In the genomic region with DNA sequence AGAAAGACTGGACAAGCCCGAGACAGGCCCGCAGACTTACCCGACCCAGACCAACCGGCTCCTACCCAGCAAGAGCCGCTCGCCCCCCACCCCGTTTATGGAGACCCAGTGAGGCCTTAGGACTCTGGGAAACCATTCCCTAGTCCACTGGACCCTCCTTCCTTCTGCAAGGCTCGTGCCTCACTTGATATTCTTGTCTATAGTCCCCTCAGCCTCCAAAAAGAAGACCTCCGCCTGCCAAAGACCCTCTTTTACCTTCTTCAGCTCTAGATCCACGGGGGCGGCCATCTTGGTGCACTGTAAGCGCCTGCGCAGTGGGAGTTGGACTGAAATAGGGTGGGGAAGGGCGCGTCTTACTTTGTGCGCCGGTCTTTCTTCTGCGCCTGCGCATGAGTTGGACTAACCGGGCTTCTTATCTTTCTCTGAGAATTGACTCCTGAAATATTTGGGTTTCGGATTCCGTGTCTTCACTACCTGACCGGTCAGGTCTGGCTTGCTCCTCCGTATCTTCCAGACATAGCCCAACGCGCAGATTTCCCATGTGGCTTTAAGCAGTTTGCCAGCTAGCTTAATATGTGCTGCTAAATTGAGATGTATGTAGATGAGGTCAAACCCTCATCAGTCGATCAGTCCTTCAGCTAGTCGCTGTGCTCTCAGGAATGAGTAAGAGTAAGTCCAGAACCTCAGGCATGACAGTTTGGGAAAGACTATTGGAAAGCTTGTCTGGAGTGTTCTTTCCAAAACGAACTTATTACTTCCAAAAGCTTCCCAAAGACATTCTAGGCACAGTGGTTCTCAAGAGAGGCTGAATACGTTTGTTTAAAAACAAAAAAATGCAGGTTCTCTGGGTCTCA, we compare ENCODE assay signal across 8 cellular contexts. TPM values are rescaled to one million over a fixed set of nuclear protein-coding genes. Genes with fewer than 3 reads are reported as not detected.
DNase-seq lines count a peak whose midpoint lies in the region; ATAC-seq and TF ChIP-seq lines count a peak whose summit lies in the region.

A gene with protein sequence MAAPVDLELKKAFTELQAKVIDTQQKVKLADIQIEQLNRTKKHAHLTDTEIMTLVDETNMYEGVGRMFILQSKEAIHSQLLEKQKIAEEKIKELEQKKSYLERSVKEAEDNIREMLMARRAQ (minus strand): TSS at position 316 of the 854 bp plus-strand sequence. CDS start 28 bp downstream, at position 288.

- WGBS in liver: under 1% methylated on average over 30 of the region's 30 CpGs

- peak within 1 kb of the TSS in 58 of 59 donors; percentile 59 to 96 (median 86) for H3K27ac ChIP-seq in dorsolateral prefrontal cortex
- peak within 1 kb of the TSS; percentile 65 to 67 for H3K27ac ChIP-seq in liver (ENCODE audit: low read depth in 1 of 2, low read length in 2 of 2)

- DNase-seq in C1 segment of cervical spinal cord (lab: John Stamatoyannopoulos, UW): peak; percentile 36 to 98 (median 90)
- peak; percentile 96 for DNase-seq in NCI-H82 (lab: John Stamatoyannopoulos, UW)
- DNase-seq in activated CD4-positive, alpha-beta T cell treated with anti-CD3 and anti-CD28 coated beads, Interleukin-2, amount 50 U/mL, for 48 hours: peak; percentile 89 to 93
- DNase-seq in dorsolateral prefrontal cortex: peak; percentile 89 to 96 (median 94)
- peak; percentile 93 for DNase-seq in stimulated activated CD4-positive, alpha-beta T cell treated with anti-CD3 and anti-CD28 coated beads, Interleukin-4, amount 100 ng/mL, for 24 hours

- intact Hi-C loops in dorsolateral prefrontal cortex (cut with DNase I): loop anchor here (2.0 to 10.0 kb wide), 5 partner anchors 36 to 58 kb away; a partner anchor contains a TSS

- no peak for TF ChIP-seq RAD21 in liver (IDR thresholded peaks at IDR 0.05)

- peak; percentile 94 for ATAC-seq in GM19372 (IDR thresholded peaks at IDR 0.05; ENCODE audit: low read depth, unreplicated experiment)
- peak; percentile 88 for ATAC-seq in HG03565 (IDR thresholded peaks at IDR 0.05; ENCODE audit: unreplicated experiment)

- peaks cover 0 to 4% (median under 1%) of the 10 kb centered on the region in 4 donors for H3K36me3 ChIP-seq in liver (ENCODE audit: control insufficient read depth in 4 of 4, insufficient read depth in 3 of 4, low read depth in 1 of 4, low read length in 3 of 4)

- H3K27me3 ChIP-seq in dorsolateral prefrontal cortex: no peaks in the 10 kb centered on the region
- H3K27me3 ChIP-seq in liver (ENCODE audit: control insufficient read depth in 4 of 4, insufficient read depth in 4 of 4, low read length in 3 of 4): no peaks in the 10 kb centered on the region

- peak within 1 kb of the TSS; percentile 66 to 99 (median 87) for H3K4me3 ChIP-seq in dorsolateral prefrontal cortex
- peak within 1 kb of the TSS; percentile 76 to 88 (median 77) for H3K4me3 ChIP-seq in liver (ENCODE audit: low read depth in 1 of 3, low read length in 3 of 3)

- H3K9ac ChIP-seq in liver (ENCODE audit: low read depth in 1 of 2, low read length in 2 of 2): peak within 1 kb of the TSS; percentile 82 to 84

- no peaks in the 10 kb centered on the region for H3K9me3 ChIP-seq in liver (ENCODE audit: control insufficient read depth in 4 of 4, low read length in 3 of 4)

- H3K4me1 ChIP-seq in liver (ENCODE audit: control insufficient read depth in 4 of 4, insufficient read depth in 4 of 4, low read length in 3 of 4): peaks cover 6 to 21% (median 18%) of the 10 kb centered on the region in 4 donors

- TF ChIP-seq CTCF in dorsolateral prefrontal cortex (IDR thresholded peaks at IDR 0.05 in 54 of 56, conservative IDR thresholded peaks at IDR 0.05 in 2 of 56; ENCODE audit: low read depth in 1 of 56, partially characterized antibody in 56 of 56): peak in 29 of 56 donors; percentile 8 to 52 (median 24)
- TF ChIP-seq CTCF in liver (IDR thresholded peaks at IDR 0.05; ENCODE audit: low read depth, low read length, missing input control): no peak

TF ChIP-seq in liver, 16 proteins besides CTCF, POLR2A, EP300 and RAD21:
- no peak for TF ChIP-seq GABPA (IDR thresholded peaks at IDR 0.05 in 1 of 2, conservative IDR thresholded peaks at IDR 0.05 in 1 of 2)
- no peak for TF ChIP-seq HNF4G (IDR thresholded peaks at IDR 0.05)
- TF ChIP-seq EGR1 (IDR thresholded peaks at IDR 0.05; ENCODE audit: low read depth in 2 of 2): peak in 1 of 2 donors; percentile 17
- TF ChIP-seq, protein P1, sequence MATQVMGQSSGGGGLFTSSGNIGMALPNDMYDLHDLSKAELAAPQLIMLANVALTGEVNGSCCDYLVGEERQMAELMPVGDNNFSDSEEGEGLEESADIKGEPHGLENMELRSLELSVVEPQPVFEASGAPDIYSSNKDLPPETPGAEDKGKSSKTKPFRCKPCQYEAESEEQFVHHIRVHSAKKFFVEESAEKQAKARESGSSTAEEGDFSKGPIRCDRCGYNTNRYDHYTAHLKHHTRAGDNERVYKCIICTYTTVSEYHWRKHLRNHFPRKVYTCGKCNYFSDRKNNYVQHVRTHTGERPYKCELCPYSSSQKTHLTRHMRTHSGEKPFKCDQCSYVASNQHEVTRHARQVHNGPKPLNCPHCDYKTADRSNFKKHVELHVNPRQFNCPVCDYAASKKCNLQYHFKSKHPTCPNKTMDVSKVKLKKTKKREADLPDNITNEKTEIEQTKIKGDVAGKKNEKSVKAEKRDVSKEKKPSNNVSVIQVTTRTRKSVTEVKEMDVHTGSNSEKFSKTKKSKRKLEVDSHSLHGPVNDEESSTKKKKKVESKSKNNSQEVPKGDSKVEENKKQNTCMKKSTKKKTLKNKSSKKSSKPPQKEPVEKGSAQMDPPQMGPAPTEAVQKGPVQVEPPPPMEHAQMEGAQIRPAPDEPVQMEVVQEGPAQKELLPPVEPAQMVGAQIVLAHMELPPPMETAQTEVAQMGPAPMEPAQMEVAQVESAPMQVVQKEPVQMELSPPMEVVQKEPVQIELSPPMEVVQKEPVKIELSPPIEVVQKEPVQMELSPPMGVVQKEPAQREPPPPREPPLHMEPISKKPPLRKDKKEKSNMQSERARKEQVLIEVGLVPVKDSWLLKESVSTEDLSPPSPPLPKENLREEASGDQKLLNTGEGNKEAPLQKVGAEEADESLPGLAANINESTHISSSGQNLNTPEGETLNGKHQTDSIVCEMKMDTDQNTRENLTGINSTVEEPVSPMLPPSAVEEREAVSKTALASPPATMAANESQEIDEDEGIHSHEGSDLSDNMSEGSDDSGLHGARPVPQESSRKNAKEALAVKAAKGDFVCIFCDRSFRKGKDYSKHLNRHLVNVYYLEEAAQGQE (IDR thresholded peaks at IDR 0.05): no peak
- TF ChIP-seq, protein P2, sequence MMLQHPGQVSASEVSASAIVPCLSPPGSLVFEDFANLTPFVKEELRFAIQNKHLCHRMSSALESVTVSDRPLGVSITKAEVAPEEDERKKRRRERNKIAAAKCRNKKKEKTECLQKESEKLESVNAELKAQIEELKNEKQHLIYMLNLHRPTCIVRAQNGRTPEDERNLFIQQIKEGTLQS (IDR thresholded peaks at IDR 0.05): no peak
- TF ChIP-seq FOXA2 (IDR thresholded peaks at IDR 0.05): no peak
- TF ChIP-seq, protein P3, sequence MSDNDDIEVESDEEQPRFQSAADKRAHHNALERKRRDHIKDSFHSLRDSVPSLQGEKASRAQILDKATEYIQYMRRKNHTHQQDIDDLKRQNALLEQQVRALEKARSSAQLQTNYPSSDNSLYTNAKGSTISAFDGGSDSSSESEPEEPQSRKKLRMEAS (IDR thresholded peaks at IDR 0.05): no peak
- TF ChIP-seq YY1 (IDR thresholded peaks at IDR 0.05): peak; percentile 99
- no peak for TF ChIP-seq NR2F2 (IDR thresholded peaks at IDR 0.05)
- peak in 1 of 2 donors; percentile 9 for TF ChIP-seq RXRA (IDR thresholded peaks at IDR 0.05)
- TF ChIP-seq TAF1 (conservative IDR thresholded peaks at IDR 0.05): peak; percentile 55

RNA-seq across cellular contexts. Expression of the gene that starts here (rescaled TPM):
- 10 to 100 TPM; 43.9 to 80.3 (median 64.1) TPM for total RNA-seq in dorsolateral prefrontal cortex
- 10 to 100 TPM; 14.0 to 21.8 TPM for total RNA-seq in liver
- polyA plus RNA-seq in liver: 10 to 100 TPM; 19.6 to 30.8 TPM

Comparison
In these comparisons a context has a peak if more than half of its experiments do, and no peak if none do; other contexts are left out.
1. Peak in every context shown above with its lines: DNase-seq, ATAC-seq, H3K4me3 ChIP-seq and H3K27ac ChIP-seq.